Comparison of ENCODE assay signal across 1 cellular context in genomic region chr6:151058021-151058733, GRCh38.
A peak's percentile ranks its signal among the peaks of the same experiment; 100 is the strongest.
TF ChIP-seq lines count a peak whose summit lies in the region.

No MANE protein-coding gene starts in this region.

TF ChIP-seq in HEK293, 187 proteins besides CTCF, POLR2A, EP300 and RAD21 (continued from another document):
- TF ChIP-seq, protein P1, sequence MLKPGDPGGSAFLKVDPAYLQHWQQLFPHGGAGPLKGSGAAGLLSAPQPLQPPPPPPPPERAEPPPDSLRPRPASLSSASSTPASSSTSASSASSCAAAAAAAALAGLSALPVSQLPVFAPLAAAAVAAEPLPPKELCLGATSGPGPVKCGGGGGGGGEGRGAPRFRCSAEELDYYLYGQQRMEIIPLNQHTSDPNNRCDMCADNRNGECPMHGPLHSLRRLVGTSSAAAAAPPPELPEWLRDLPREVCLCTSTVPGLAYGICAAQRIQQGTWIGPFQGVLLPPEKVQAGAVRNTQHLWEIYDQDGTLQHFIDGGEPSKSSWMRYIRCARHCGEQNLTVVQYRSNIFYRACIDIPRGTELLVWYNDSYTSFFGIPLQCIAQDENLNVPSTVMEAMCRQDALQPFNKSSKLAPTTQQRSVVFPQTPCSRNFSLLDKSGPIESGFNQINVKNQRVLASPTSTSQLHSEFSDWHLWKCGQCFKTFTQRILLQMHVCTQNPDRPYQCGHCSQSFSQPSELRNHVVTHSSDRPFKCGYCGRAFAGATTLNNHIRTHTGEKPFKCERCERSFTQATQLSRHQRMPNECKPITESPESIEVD (tag by site-specific recombination; IDR thresholded peaks at IDR 0.05) = 0 out of 2 replicates have a peak, but pooled peaks have one; percentile 51
- no peak for TF ChIP-seq SP2 (tag by site-specific recombination; IDR thresholded peaks at IDR 0.05)
- no peak for TF ChIP-seq ZNF518A (tag by site-specific recombination; conservative IDR thresholded peaks at IDR 0.05; ENCODE audit: low read depth)
- TF ChIP-seq ZNF654 (tag by site-specific recombination; IDR thresholded peaks at IDR 0.05; ENCODE audit: low read depth) = no peak
- no peak for TF ChIP-seq ZNF121 (tag by site-specific recombination; IDR thresholded peaks at IDR 0.05)
